In the genomic region with DNA sequence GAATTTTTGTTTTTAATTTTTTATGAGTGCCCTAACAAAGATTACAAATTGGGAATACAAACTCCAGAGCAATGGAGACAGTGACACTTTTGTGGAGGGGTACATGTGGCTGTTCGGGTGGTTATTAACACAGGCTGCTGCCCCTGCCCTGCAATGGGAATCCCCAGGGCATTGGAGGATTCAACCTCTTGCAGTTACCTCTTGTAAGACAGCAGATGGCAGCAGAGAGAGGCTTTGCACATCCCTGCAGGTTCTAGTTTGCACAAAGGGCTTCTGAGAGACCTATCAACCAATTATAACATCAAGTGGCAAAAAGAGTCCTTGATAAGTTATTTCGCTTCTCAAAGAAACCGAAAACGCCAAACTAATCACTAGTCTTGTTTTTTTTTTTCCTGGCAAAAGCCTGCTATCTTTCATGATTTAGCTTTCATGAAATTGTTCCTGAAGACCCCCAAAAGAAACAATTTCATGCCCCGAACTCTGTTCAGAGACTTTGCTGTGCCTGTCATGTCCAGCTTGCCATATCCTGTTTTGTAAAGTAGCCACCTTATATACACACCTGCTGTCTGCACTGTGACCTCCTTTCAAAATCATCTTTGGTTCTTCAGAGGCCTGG, we compare ENCODE assay signal across 1 cellular context.
TF ChIP-seq lines count a peak whose summit lies in the region.

No MANE protein-coding gene starts in this region.

TF ChIP-seq in H1, 55 proteins besides CTCF, POLR2A, EP300 and RAD21:
- TF ChIP-seq CBX5 (IDR thresholded peaks at IDR 0.05; ENCODE audit: low read depth, low read length) = no peak
- TF ChIP-seq TAF7 (optimal IDR thresholded peaks at IDR 0.05; ENCODE audit: borderline replicate concordance, low read depth, low read length) = no peak
- no peak for TF ChIP-seq NRF1 (IDR thresholded peaks at IDR 0.05; ENCODE audit: low read depth, low read length)
- TF ChIP-seq SIN3A (conservative IDR thresholded peaks at IDR 0.05 in 1 of 2, IDR thresholded peaks at IDR 0.05 in 1 of 2; ENCODE audit: low read depth in 1 of 2, low read length in 2 of 2) = no peak
- TF ChIP-seq TCF12 (IDR thresholded peaks at IDR 0.05; ENCODE audit: low read depth, low read length) = no peak
- TF ChIP-seq JUND (IDR thresholded peaks at IDR 0.05; ENCODE audit: low read length) = no peak
- TF ChIP-seq SRF (IDR thresholded peaks at IDR 0.05; ENCODE audit: low read depth, low read length) = no peak
- no peak for TF ChIP-seq TEAD4 (IDR thresholded peaks at IDR 0.05; ENCODE audit: low read depth, low read length)
- no peak for TF ChIP-seq CHD7 (IDR thresholded peaks at IDR 0.05; ENCODE audit: insufficient replicate concordance, low read length)
- no peak for TF ChIP-seq RFX5 (IDR thresholded peaks at IDR 0.05; ENCODE audit: borderline replicate concordance, low read depth, low read length)
- no peak for TF ChIP-seq TAF1 (IDR thresholded peaks at IDR 0.05; ENCODE audit: low read depth, low read length)
- no peak for TF ChIP-seq KDM5A (IDR thresholded peaks at IDR 0.05; ENCODE audit: low read length)
- no peak for TF ChIP-seq SIX5 (IDR thresholded peaks at IDR 0.05; ENCODE audit: low read depth, low read length)
- TF ChIP-seq MAFK (IDR thresholded peaks at IDR 0.05; ENCODE audit: low read depth, low read length) = no peak
- TF ChIP-seq, protein P1, sequence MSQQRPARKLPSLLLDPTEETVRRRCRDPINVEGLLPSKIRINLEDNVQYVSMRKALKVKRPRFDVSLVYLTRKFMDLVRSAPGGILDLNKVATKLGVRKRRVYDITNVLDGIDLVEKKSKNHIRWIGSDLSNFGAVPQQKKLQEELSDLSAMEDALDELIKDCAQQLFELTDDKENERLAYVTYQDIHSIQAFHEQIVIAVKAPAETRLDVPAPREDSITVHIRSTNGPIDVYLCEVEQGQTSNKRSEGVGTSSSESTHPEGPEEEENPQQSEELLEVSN (IDR thresholded peaks at IDR 0.05) = no peak
- TF ChIP-seq ATF2 (IDR thresholded peaks at IDR 0.05; ENCODE audit: low read length) = no peak
